In genomic region chr19:662207-662961, GRCh38 we compare ENCODE assay signal across 1 cellular context.
TF ChIP-seq lines count a peak whose summit lies in the region.

No MANE protein-coding gene starts in this region.

TF ChIP-seq in HepG2, 621 proteins besides CTCF, POLR2A, EP300 and RAD21 (continued from another document and continues in another):
- no peak for TF ChIP-seq SKIL (CRISPR knock-in tag; IDR thresholded peaks at IDR 0.05; ENCODE audit: borderline replicate concordance)
- 0 out of 2 replicates have a peak, but pooled peaks have one; percentile 20 for TF ChIP-seq ZMAT3 (CRISPR knock-in tag; conservative IDR thresholded peaks at IDR 0.05)
- no peak for TF ChIP-seq AHDC1 (CRISPR knock-in tag; IDR thresholded peaks at IDR 0.05; ENCODE audit: borderline replicate concordance)
- TF ChIP-seq ZBTB20 (CRISPR knock-in tag; IDR thresholded peaks at IDR 0.05; ENCODE audit: borderline replicate concordance, low read depth), result no peak
- TF ChIP-seq ZNF576 (CRISPR knock-in tag; IDR thresholded peaks at IDR 0.05), result no peak
- TF ChIP-seq SMARCC2 (IDR thresholded peaks at IDR 0.05), result no peak
- TF ChIP-seq GLMP (CRISPR knock-in tag; IDR thresholded peaks at IDR 0.05; ENCODE audit: borderline replicate concordance), result no peak
- TF ChIP-seq AHR (CRISPR knock-in tag; IDR thresholded peaks at IDR 0.05), result peak; percentile 36; the same call in 1 of the 2 replicates
- TF ChIP-seq CHD4 (IDR thresholded peaks at IDR 0.05; ENCODE audit: borderline replicate concordance, low read length), result no peak
- TF ChIP-seq NFYC (CRISPR knock-in tag; IDR thresholded peaks at IDR 0.05), result no peak
- no peak for TF ChIP-seq ZNF614 (CRISPR knock-in tag; IDR thresholded peaks at IDR 0.05; ENCODE audit: borderline replicate concordance)
- TF ChIP-seq ZNF432 (CRISPR knock-in tag; IDR thresholded peaks at IDR 0.05; ENCODE audit: borderline replicate concordance), result no peak
- peak; percentile 57 for TF ChIP-seq ELF1 (CRISPR knock-in tag; IDR thresholded peaks at IDR 0.05)
- TF ChIP-seq POLR2AphosphoS5 (IDR thresholded peaks at IDR 0.05; ENCODE audit: low read depth, low read length), result peak; percentile 33; the same call in 1 of the 2 replicates
- no peak for TF ChIP-seq JUN (CRISPR knock-in tag; IDR thresholded peaks at IDR 0.05)
- no peak for TF ChIP-seq BHLHE40 (IDR thresholded peaks at IDR 0.05; ENCODE audit: low read length)
- TF ChIP-seq ELF3 (CRISPR knock-in tag; IDR thresholded peaks at IDR 0.05), result peak; percentile 65; the same call in 1 of the 2 replicates
- no peak for TF ChIP-seq SP1 (IDR thresholded peaks at IDR 0.05)
- no peak for TF ChIP-seq SP1 (CRISPR knock-in tag; IDR thresholded peaks at IDR 0.05)
- TF ChIP-seq ZNF142 (CRISPR knock-in tag; IDR thresholded peaks at IDR 0.05), result peak; percentile 20; the same call in 1 of the 2 replicates
- no peak; the same call in 1 of the 2 replicates for TF ChIP-seq ZNF33A (CRISPR knock-in tag; IDR thresholded peaks at IDR 0.05; ENCODE audit: borderline replicate concordance)
- no peak for TF ChIP-seq ZNF557 (CRISPR knock-in tag; IDR thresholded peaks at IDR 0.05)
- no peak for TF ChIP-seq REST (IDR thresholded peaks at IDR 0.05; ENCODE audit: borderline replicate concordance in 1 of 2, low read depth in 1 of 2, low read length in 2 of 2)
- TF ChIP-seq MIXL1 (CRISPR knock-in tag; IDR thresholded peaks at IDR 0.05), result no peak
- TF ChIP-seq GRHL1 (CRISPR knock-in tag; conservative IDR thresholded peaks at IDR 0.05), result no peak
- TF ChIP-seq ZNF691 (CRISPR knock-in tag; IDR thresholded peaks at IDR 0.05; ENCODE audit: borderline replicate concordance, low read depth), result no peak
- no peak for TF ChIP-seq RXRB (CRISPR knock-in tag; IDR thresholded peaks at IDR 0.05; ENCODE audit: borderline replicate concordance)
- TF ChIP-seq SIX1 (CRISPR knock-in tag; IDR thresholded peaks at IDR 0.05; ENCODE audit: borderline replicate concordance), result no peak
- 0 out of 2 replicates have a peak, but pooled peaks have one; percentile 38 for TF ChIP-seq SP4 (CRISPR knock-in tag; IDR thresholded peaks at IDR 0.05)
- TF ChIP-seq MLLT10 (CRISPR knock-in tag; IDR thresholded peaks at IDR 0.05), result no peak
- TF ChIP-seq ZNF850 (CRISPR knock-in tag; conservative IDR thresholded peaks at IDR 0.05), result 0 out of 2 replicates have a peak, but pooled peaks have one; percentile 7
- TF ChIP-seq HHEX (CRISPR knock-in tag; IDR thresholded peaks at IDR 0.05), result no peak
- TF ChIP-seq RFXAP (CRISPR knock-in tag; IDR thresholded peaks at IDR 0.05; ENCODE audit: borderline replicate concordance), result 0 out of 2 replicates have a peak, but pooled peaks have one; percentile 4
- TF ChIP-seq FIP1L1 (IDR thresholded peaks at IDR 0.05; ENCODE audit: borderline replicate concordance, insufficient read depth, low read depth, low read length), result no peak
- no peak for TF ChIP-seq MBD4 (IDR thresholded peaks at IDR 0.05; ENCODE audit: borderline replicate concordance, low read length)
